9 cellular contexts compared by ENCODE assay signal in the genomic region with DNA sequence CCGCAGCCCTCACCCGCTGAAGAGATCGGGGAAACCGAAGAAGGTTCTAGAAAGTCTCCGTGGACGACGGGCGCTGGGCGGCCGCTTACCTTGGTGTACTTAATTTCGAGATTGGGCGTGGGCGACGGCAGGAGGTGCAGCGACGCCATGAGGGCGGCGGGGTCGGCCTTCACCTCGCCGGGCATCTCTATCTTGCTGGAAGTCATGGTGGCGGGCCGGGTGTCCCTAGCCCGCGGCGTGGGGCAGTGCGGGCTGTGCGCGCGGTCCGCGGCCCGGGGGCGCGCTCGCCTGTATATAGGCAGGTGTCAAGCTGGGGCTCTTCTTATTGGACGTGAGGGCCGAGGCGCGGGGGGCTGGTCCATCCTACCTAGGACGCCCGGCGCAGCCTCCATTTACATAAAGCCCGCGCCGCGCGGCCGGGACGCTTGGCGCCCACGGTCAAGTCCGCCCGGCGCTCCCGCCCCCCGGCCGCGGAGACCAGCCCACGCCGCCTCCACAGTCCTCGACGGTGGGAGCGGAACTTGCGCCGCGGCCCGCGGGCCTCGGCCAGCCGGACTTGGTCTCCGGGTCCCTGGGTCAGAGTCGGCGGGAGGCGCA. TPM values are rescaled to one million over a fixed set of nuclear protein-coding genes. Genes with fewer than 3 reads are reported as not detected.
DNase-seq lines count a peak whose midpoint lies in the region; ATAC-seq and TF ChIP-seq lines count a peak whose summit lies in the region.
"Had no signal": no experiment of that assay in that cellular context is flagged by ENCODE, and none has a peak within 500 bp of the region (broad histone marks: within the 10 kb centered on the region; RNA-seq: fewer than 3 reads in every experiment).

Gene ALDH1A2, minus strand, starts transcription at position 267 of the 597 bp plus-strand sequence. Its CDS starts 61 bp downstream, at position 206.

- H4K20me1 ChIP-seq in HCT116 (ENCODE audit: insufficient read depth): no peaks in the 10 kb centered on the region
- H4K20me1 ChIP-seq in PC-9 (ENCODE audit: insufficient read depth): no peaks in the 10 kb centered on the region

- H3F3A ChIP-seq in PC-9 (ENCODE audit: insufficient read depth, low read depth): no peaks in the 10 kb centered on the region

- H3K9me3 ChIP-seq in HCT116 (ENCODE audit: control insufficient read depth in 1 of 2, insufficient read depth in 1 of 2, low read depth in 1 of 2, low read length in 2 of 2) (no peaks in the 10 kb centered on the region), prostate gland (no peaks in the 10 kb centered on the region), PC-9 (ENCODE audit: insufficient read depth, low read depth) (no peaks in the 10 kb centered on the region)

- no peaks in the 10 kb centered on the region for H3K79me2 ChIP-seq in HCT116 (ENCODE audit: insufficient read depth, low read length)
- H3K79me2 ChIP-seq in PC-9 (ENCODE audit: low read depth): no peaks in the 10 kb centered on the region

- H3K4me3 ChIP-seq in HCT116 (replicated peaks in 1 of 2; ENCODE audit: low read depth in 1 of 2, low read length in 2 of 2) (0 out of 4 replicates have a peak within 1 kb of the TSS, but pooled peaks of 1 of the 2 experiments have one; percentile 17), prostate gland (peak within 1 kb of the TSS; percentile 35 to 45), PC-9 (no peak within 1 kb of the TSS)

- BruUV-seq in HCT116 (replicated peaks; lab: Mats Ljungman, UMichigan) (no TSS peak), PC-9 (replicated peaks; lab: Mats Ljungman, UMichigan) (no TSS peak)

- H2AFZ ChIP-seq in HCT116 (ENCODE audit: low read depth, low read length, poor library complexity, severe bottlenecking): peak within 1 kb of the TSS; percentile 92
- no peak within 1 kb of the TSS for H2AFZ ChIP-seq in PC-9

- RAD21 ChIA-PET in HCT116 (lab: Charles Lee; ENCODE audit: low non-redundant PET in 1 of 2, low total read pairs in 2 of 2, uncharacterized antibody in 2 of 2, unreplicated experiment in 2 of 2): no interaction called here

- POLR2A ChIA-PET in HCT116 (lab: Charles Lee): no interaction called here
- POLR2A ChIA-PET in PC-9 (lab: Charles Lee; ENCODE audit: unreplicated experiment): no interaction called here

- intact Hi-C loops in HCT116 (cut with micrococcal nuclease): loop anchor here (2.0 kb wide), 1 partner anchor 315 kb away; no protein-coding TSS in a partner anchor
- intact Hi-C loops in activated T-helper 2 cell treated with anti-CD3 and anti-CD28 coated beads, Interferon-gamma antibody, Interleukin-2, Interleukin-4, amounts not matched to agents 10 μg/mL and 5 μg/mL and 100 μg/mL, durations not matched to agents 14 hours and 24 hours and 36 hours (cut with micrococcal nuclease): loop anchor here (5.0 kb wide), 1 partner anchor 117 kb away; no protein-coding TSS in a partner anchor
- intact Hi-C loops in left ventricle myocardium superior (cut with micrococcal nuclease): loop anchor here (5.0 kb wide), 1 partner anchor 198 kb away; no protein-coding TSS in a partner anchor
- intact Hi-C loops in prostate gland (cut with DNase I): loop anchor here (5.0 kb wide), 3 partner anchors 98 to 398 kb away; no protein-coding TSS in a partner anchor
- intact Hi-C loops in PC-9 (cut with micrococcal nuclease; ENCODE audit: unreplicated experiment): no loop called here

- 4% methylated on average over 74 of the region's 75 CpGs for WGBS in prostate gland

- TF ChIP-seq POLR2A in HCT116 (IDR thresholded peaks at IDR 0.05; ENCODE audit: borderline replicate concordance, extremely low read depth, insufficient read depth, insufficient read length) (no peak), prostate gland (IDR thresholded peaks at IDR 0.05) (no peak)

- no peak for ATAC-seq in HCT116
- ATAC-seq in left ventricle myocardium superior: peak; percentile 72
- ATAC-seq in HG03439 (IDR thresholded peaks at IDR 0.05; ENCODE audit: unreplicated experiment): no peak
- no peak for ATAC-seq in GM21576 (IDR thresholded peaks at IDR 0.05; ENCODE audit: unreplicated experiment)

- H3K9me2 ChIP-seq in HCT116 (ENCODE audit: insufficient read depth) (no peaks in the 10 kb centered on the region), PC-9 (ENCODE audit: insufficient read depth) (no peaks in the 10 kb centered on the region)

- peaks cover 7% of the 10 kb centered on the region for H3K4me1 Mint-ChIP-seq in activated T-helper 2 cell treated with anti-CD3 and anti-CD28 coated beads, Interferon-gamma antibody, Interleukin-2, Interleukin-4, amounts not matched to agents 10 μg/mL and 5 μg/mL and 100 μg/mL, durations not matched to agents 14 hours and 24 hours and 36 hours (ENCODE audit: low read depth)

- DNase-seq in HCT116 (ENCODE audit: low read depth, low spot score) (no peak), left ventricle myocardium superior (peak; percentile 71), prostate gland (ENCODE audit: low spot score) (peak; percentile 25), epidermal melanocyte (ENCODE audit: insufficient read length, low spot score) (no peak), PC-9 (no peak)
- DNase-seq in activated T-helper 2 cell treated with anti-CD3 and anti-CD28 coated beads, Interferon-gamma antibody, Interleukin-2, Interleukin-4, amounts not matched to agents 10 μg/mL and 5 μg/mL and 100 μg/mL, durations not matched to agents 14 hours and 24 hours and 36 hours (ENCODE audit: low spot score): no peak

- no peak within 1 kb of the TSS for H3K27ac ChIP-seq in HCT116 (ENCODE audit: low read depth, low read length)
- peak within 1 kb of the TSS; percentile 64 to 73 for H3K27ac ChIP-seq in prostate gland
- H3K27ac ChIP-seq in PC-9: no peak within 1 kb of the TSS
- H3K27ac ChIP-seq: epithelial cell of prostate had no signal

- no peak within 1 kb of the TSS for H3K9ac ChIP-seq in HCT116 (ENCODE audit: low read length)

- H3K4me1 ChIP-seq in HCT116 (ENCODE audit: control insufficient read depth in 1 of 2, insufficient read depth in 2 of 2, low read length in 2 of 2): peaks cover 0 to 7% of the 10 kb centered on the region in 2 experiments; a peak in 1 of 4 replicates
- peaks cover 6% of the 10 kb centered on the region for H3K4me1 ChIP-seq in prostate gland (replicated peaks)
- no peaks in the 10 kb centered on the region for H3K4me1 ChIP-seq in PC-9 (replicated peaks; ENCODE audit: insufficient read depth)

- peak within 1 kb of the TSS; percentile 58 for H3K4me3 Mint-ChIP-seq in activated T-helper 2 cell treated with anti-CD3 and anti-CD28 coated beads, Interferon-gamma antibody, Interleukin-2, Interleukin-4, amounts not matched to agents 10 μg/mL and 5 μg/mL and 100 μg/mL, durations not matched to agents 14 hours and 24 hours and 36 hours (ENCODE audit: low read depth)

- CTCF ChIA-PET in HCT116 (lab: Charles Lee) (interaction anchor here (1.4 to 3.0 kb wide), 5 partner anchors 10 to 505 kb away, joined by 3 to 38 read pairs (median 6); no protein-coding TSS in a partner anchor), PC-9 (lab: Charles Lee) (no interaction called here)

- H3K9me3 Mint-ChIP-seq in activated T-helper 2 cell treated with anti-CD3 and anti-CD28 coated beads, Interferon-gamma antibody, Interleukin-2, Interleukin-4, amounts not matched to agents 10 μg/mL and 5 μg/mL and 100 μg/mL, durations not matched to agents 14 hours and 24 hours and 36 hours: no peaks in the 10 kb centered on the region

- H3K4me2 ChIP-seq in HCT116 (ENCODE audit: low read length) (peak within 1 kb of the TSS; percentile 59), PC-9 (no peak within 1 kb of the TSS)

- H3K36me3 ChIP-seq in HCT116 (ENCODE audit: control insufficient read depth in 1 of 2, insufficient read depth in 2 of 2, low read length in 2 of 2) (no peaks in the 10 kb centered on the region), prostate gland (no peaks in the 10 kb centered on the region), PC-9 (ENCODE audit: low read depth) (no peaks in the 10 kb centered on the region)

- no peak within 1 kb of the TSS for H3K27ac Mint-ChIP-seq in activated T-helper 2 cell treated with anti-CD3 and anti-CD28 coated beads, Interferon-gamma antibody, Interleukin-2, Interleukin-4, amounts not matched to agents 10 μg/mL and 5 μg/mL and 100 μg/mL, durations not matched to agents 14 hours and 24 hours and 36 hours

- no peak for TF ChIP-seq RAD21 in HCT116 (IDR thresholded peaks at IDR 0.05; ENCODE audit: low read depth)

- H3K36me3 Mint-ChIP-seq in activated T-helper 2 cell treated with anti-CD3 and anti-CD28 coated beads, Interferon-gamma antibody, Interleukin-2, Interleukin-4, amounts not matched to agents 10 μg/mL and 5 μg/mL and 100 μg/mL, durations not matched to agents 14 hours and 24 hours and 36 hours (ENCODE audit: low read depth): no peaks in the 10 kb centered on the region

- H3K27me3 ChIP-seq in HCT116 (ENCODE audit: insufficient read depth, low read length) (no peaks in the 10 kb centered on the region), prostate gland (replicated peaks; ENCODE audit: insufficient read depth) (no peaks in the 10 kb centered on the region), PC-9 (ENCODE audit: insufficient read depth, low read depth) (no peaks in the 10 kb centered on the region)

- TF ChIP-seq CTCF in HCT116 (IDR thresholded peaks at IDR 0.05 in 2 of 3, conservative IDR thresholded peaks at IDR 0.05 in 1 of 3; ENCODE audit: borderline replicate concordance in 1 of 3, insufficient read depth in 1 of 3, low read depth in 2 of 3, low read length in 2 of 3) (no peak), prostate gland (IDR thresholded peaks at IDR 0.05) (no peak), PC-9 (conservative IDR thresholded peaks at IDR 0.05) (no peak)

- peaks cover 63% of the 10 kb centered on the region for H3K27me3 Mint-ChIP-seq in activated T-helper 2 cell treated with anti-CD3 and anti-CD28 coated beads, Interferon-gamma antibody, Interleukin-2, Interleukin-4, amounts not matched to agents 10 μg/mL and 5 μg/mL and 100 μg/mL, durations not matched to agents 14 hours and 24 hours and 36 hours (ENCODE audit: low read depth)

TF ChIP-seq in HCT116, 20 proteins besides CTCF, POLR2A, EP300 and RAD21 (continues in another document):
- TF ChIP-seq EZH2phosphoT487 (IDR thresholded peaks at IDR 0.05; ENCODE audit: borderline replicate concordance) (no peak), SP1 (IDR thresholded peaks at IDR 0.05; ENCODE audit: low read depth) (no peak), ATF3 (IDR thresholded peaks at IDR 0.05) (no peak), SRF (IDR thresholded peaks at IDR 0.05; ENCODE audit: low read depth) (no peak), CEBPB (IDR thresholded peaks at IDR 0.05; ENCODE audit: low read depth) (no peak), EGR1 (IDR thresholded peaks at IDR 0.05; ENCODE audit: low read depth) (no peak)

RNA-seq across cellular contexts. Expression of gene ALDH1A2, which starts in this region (rescaled TPM):
- total RNA-seq in HCT116 (2021; ENCODE audit: unreplicated experiment) (1.7 TPM), left ventricle myocardium superior (10.4 TPM), prostate gland (10 to 100 TPM in 1 of 2 donors, 1 to 10 TPM in 1; 8.2 to 65.0 TPM), PC-9 (2021) (3.1 and 4.0 TPM in 2 replicates)
- polyA plus RNA-seq in HCT116 (2012): 1.0 and 1.2 TPM in 2 replicates
- 1.1 and 1.2 TPM in 2 replicates for total RNA-seq in activated T-helper 2 cell treated with anti-CD3 and anti-CD28 coated beads, Interferon-gamma antibody, Interleukin-2, Interleukin-4, amounts not matched to agents 10 μg/mL and 5 μg/mL and 100 μg/mL, durations not matched to agents 14 hours and 24 hours and 36 hours

Comparison
In these comparisons a context has a peak if more than half of its experiments do, and no peak if none do; other contexts are left out.
1. DNase-seq: peak in left ventricle myocardium superior (single experiment) and prostate gland (single experiment); none in HCT116 (single experiment), activated T-helper 2 cell treated with anti-CD3 and anti-CD28 coated beads, Interferon-gamma antibody, Interleukin-2, Interleukin-4, amounts not matched to agents 10 μg/mL and 5 μg/mL and 100 μg/mL, durations not matched to agents 14 hours and 24 hours and 36 hours (single experiment), epidermal melanocyte (single experiment) and PC-9 (0 of 2).
2. H3K27ac ChIP-seq: peak in prostate gland (2 of 2); none in HCT116 (single experiment) and PC-9 (single experiment).